In the genomic region with DNA sequence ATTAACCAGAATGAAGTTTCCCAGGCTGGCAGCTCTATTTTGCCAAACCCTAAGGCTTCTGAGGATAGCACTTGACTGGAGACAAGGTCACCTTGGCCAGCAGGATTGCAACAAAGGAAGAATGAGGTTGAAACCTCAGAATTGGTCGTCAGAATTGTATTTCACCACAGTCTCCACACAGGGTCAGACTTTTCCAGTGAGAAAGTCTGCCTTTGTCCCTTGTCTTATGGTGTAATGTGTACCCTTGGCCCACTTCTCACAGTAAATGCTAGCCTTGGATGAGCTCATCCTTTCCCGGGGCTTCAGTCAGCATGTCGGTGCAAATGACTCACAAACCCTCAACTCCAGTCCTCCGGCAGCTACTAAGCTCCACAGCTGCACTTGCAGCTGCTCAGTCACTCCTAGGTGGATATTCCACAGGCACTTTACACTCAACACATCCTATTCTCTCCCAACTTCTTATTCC, we compare ENCODE assay signal across 1 cellular context.
TF ChIP-seq lines count a peak whose summit lies in the region.

No MANE protein-coding gene starts in this region.

TF ChIP-seq in HepG2, 621 proteins besides CTCF, POLR2A, EP300 and RAD21 (continued from another document):
- TF ChIP-seq, protein P1, sequence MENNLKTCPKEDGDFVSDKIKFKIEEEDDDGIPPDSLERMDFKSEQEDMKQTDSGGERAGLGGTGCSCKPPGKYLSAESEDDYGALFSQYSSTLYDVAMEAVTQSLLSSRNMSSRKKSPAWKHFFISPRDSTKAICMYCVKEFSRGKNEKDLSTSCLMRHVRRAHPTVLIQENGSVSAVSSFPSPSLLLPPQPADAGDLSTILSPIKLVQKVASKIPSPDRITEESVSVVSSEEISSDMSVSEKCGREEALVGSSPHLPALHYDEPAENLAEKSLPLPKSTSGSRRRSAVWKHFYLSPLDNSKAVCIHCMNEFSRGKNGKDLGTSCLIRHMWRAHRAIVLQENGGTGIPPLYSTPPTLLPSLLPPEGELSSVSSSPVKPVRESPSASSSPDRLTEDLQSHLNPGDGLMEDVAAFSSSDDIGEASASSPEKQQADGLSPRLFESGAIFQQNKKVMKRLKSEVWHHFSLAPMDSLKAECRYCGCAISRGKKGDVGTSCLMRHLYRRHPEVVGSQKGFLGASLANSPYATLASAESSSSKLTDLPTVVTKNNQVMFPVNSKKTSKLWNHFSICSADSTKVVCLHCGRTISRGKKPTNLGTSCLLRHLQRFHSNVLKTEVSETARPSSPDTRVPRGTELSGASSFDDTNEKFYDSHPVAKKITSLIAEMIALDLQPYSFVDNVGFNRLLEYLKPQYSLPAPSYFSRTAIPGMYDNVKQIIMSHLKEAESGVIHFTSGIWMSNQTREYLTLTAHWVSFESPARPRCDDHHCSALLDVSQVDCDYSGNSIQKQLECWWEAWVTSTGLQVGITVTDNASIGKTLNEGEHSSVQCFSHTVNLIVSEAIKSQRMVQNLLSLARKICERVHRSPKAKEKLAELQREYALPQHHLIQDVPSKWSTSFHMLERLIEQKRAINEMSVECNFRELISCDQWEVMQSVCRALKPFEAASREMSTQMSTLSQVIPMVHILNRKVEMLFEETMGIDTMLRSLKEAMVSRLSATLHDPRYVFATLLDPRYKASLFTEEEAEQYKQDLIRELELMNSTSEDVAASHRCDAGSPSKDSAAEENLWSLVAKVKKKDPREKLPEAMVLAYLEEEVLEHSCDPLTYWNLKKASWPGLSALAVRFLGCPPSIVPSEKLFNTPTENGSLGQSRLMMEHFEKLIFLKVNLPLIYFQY (CRISPR knock-in tag; IDR thresholded peaks at IDR 0.05; ENCODE audit: borderline replicate concordance): no peak
- TF ChIP-seq ZSCAN20 (CRISPR knock-in tag; IDR thresholded peaks at IDR 0.05; ENCODE audit: borderline replicate concordance) (no peak), STAG1 (CRISPR knock-in tag; IDR thresholded peaks at IDR 0.05) (peak; percentile 57), RBAK (CRISPR knock-in tag; IDR thresholded peaks at IDR 0.05) (no peak), GATAD1 (CRISPR knock-in tag; IDR thresholded peaks at IDR 0.05) (no peak), MEF2D (CRISPR knock-in tag; IDR thresholded peaks at IDR 0.05) (no peak), MBD4 (IDR thresholded peaks at IDR 0.05; ENCODE audit: borderline replicate concordance, low read length) (peak; percentile 36; the same call in 1 of the 2 replicates), KAT7 (CRISPR knock-in tag; IDR thresholded peaks at IDR 0.05; ENCODE audit: borderline replicate concordance) (0 out of 2 replicates have a peak, but pooled peaks have one; percentile 38), ZNF224 (CRISPR knock-in tag; IDR thresholded peaks at IDR 0.05) (no peak), MED1 (CRISPR knock-in tag; IDR thresholded peaks at IDR 0.05) (peak; percentile 70), TBX3 (IDR thresholded peaks at IDR 0.05; ENCODE audit: borderline replicate concordance) (no peak), NKX3-1 (CRISPR knock-in tag; IDR thresholded peaks at IDR 0.05) (0 out of 2 replicates have a peak, but pooled peaks have one; percentile 25), POGZ (CRISPR knock-in tag; IDR thresholded peaks at IDR 0.05) (peak; percentile 77), SIN3A (IDR thresholded peaks at IDR 0.05; ENCODE audit: borderline replicate concordance, low read depth, low read length) (no peak), CBX2 (IDR thresholded peaks at IDR 0.05; ENCODE audit: low read depth, low read length) (no peak), CBX2 (CRISPR knock-in tag; IDR thresholded peaks at IDR 0.05; ENCODE audit: low read depth) (no peak), ZIK1 (CRISPR knock-in tag; IDR thresholded peaks at IDR 0.05; ENCODE audit: borderline replicate concordance, low read depth) (no peak), ZNF335 (CRISPR knock-in tag; IDR thresholded peaks at IDR 0.05) (0 out of 2 replicates have a peak, but pooled peaks have one; percentile 58), ZNF121 (CRISPR knock-in tag; IDR thresholded peaks at IDR 0.05) (no peak), PHF8 (CRISPR knock-in tag; IDR thresholded peaks at IDR 0.05) (no peak), U2AF2 (IDR thresholded peaks at IDR 0.05; ENCODE audit: low read depth, low read length) (no peak), SMARCC2 (IDR thresholded peaks at IDR 0.05) (no peak), ZNF343 (CRISPR knock-in tag; IDR thresholded peaks at IDR 0.05) (no peak), PPARG (CRISPR knock-in tag; conservative IDR thresholded peaks at IDR 0.05) (peak; percentile 99), HNF4G (IDR thresholded peaks at IDR 0.05; ENCODE audit: borderline replicate concordance, low read depth, low read length) (peak; percentile 56; the same call in 1 of the 2 replicates), HNF4G (CRISPR knock-in tag; IDR thresholded peaks at IDR 0.05; ENCODE audit: borderline replicate concordance, low read depth) (no peak), POLR2AphosphoS2 (IDR thresholded peaks at IDR 0.05; ENCODE audit: low read depth, low read length) (no peak)
- TF ChIP-seq, protein P2, sequence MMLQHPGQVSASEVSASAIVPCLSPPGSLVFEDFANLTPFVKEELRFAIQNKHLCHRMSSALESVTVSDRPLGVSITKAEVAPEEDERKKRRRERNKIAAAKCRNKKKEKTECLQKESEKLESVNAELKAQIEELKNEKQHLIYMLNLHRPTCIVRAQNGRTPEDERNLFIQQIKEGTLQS (CRISPR knock-in tag; IDR thresholded peaks at IDR 0.05): peak; percentile 90
- TF ChIP-seq, protein P3, sequence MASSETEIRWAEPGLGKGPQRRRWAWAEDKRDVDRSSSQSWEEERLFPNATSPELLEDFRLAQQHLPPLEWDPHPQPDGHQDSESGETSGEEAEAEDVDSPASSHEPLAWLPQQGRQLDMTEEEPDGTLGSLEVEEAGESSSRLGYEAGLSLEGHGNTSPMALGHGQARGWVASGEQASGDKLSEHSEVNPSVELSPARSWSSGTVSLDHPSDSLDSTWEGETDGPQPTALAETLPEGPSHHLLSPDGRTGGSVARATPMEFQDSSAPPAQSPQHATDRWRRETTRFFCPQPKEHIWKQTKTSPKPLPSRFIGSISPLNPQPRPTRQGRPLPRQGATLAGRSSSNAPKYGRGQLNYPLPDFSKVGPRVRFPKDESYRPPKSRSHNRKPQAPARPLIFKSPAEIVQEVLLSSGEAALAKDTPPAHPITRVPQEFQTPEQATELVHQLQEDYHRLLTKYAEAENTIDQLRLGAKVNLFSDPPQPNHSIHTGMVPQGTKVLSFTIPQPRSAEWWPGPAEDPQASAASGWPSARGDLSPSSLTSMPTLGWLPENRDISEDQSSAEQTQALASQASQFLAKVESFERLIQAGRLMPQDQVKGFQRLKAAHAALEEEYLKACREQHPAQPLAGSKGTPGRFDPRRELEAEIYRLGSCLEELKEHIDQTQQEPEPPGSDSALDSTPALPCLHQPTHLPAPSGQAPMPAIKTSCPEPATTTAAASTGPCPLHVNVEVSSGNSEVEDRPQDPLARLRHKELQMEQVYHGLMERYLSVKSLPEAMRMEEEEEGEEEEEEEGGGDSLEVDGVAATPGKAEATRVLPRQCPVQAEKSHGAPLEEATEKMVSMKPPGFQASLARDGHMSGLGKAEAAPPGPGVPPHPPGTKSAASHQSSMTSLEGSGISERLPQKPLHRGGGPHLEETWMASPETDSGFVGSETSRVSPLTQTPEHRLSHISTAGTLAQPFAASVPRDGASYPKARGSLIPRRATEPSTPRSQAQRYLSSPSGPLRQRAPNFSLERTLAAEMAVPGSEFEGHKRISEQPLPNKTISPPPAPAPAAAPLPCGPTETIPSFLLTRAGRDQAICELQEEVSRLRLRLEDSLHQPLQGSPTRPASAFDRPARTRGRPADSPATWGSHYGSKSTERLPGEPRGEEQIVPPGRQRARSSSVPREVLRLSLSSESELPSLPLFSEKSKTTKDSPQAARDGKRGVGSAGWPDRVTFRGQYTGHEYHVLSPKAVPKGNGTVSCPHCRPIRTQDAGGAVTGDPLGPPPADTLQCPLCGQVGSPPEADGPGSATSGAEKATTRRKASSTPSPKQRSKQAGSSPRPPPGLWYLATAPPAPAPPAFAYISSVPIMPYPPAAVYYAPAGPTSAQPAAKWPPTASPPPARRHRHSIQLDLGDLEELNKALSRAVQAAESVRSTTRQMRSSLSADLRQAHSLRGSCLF (CRISPR knock-in tag; IDR thresholded peaks at IDR 0.05; ENCODE audit: borderline replicate concordance): no peak
- TF ChIP-seq, protein P4, sequence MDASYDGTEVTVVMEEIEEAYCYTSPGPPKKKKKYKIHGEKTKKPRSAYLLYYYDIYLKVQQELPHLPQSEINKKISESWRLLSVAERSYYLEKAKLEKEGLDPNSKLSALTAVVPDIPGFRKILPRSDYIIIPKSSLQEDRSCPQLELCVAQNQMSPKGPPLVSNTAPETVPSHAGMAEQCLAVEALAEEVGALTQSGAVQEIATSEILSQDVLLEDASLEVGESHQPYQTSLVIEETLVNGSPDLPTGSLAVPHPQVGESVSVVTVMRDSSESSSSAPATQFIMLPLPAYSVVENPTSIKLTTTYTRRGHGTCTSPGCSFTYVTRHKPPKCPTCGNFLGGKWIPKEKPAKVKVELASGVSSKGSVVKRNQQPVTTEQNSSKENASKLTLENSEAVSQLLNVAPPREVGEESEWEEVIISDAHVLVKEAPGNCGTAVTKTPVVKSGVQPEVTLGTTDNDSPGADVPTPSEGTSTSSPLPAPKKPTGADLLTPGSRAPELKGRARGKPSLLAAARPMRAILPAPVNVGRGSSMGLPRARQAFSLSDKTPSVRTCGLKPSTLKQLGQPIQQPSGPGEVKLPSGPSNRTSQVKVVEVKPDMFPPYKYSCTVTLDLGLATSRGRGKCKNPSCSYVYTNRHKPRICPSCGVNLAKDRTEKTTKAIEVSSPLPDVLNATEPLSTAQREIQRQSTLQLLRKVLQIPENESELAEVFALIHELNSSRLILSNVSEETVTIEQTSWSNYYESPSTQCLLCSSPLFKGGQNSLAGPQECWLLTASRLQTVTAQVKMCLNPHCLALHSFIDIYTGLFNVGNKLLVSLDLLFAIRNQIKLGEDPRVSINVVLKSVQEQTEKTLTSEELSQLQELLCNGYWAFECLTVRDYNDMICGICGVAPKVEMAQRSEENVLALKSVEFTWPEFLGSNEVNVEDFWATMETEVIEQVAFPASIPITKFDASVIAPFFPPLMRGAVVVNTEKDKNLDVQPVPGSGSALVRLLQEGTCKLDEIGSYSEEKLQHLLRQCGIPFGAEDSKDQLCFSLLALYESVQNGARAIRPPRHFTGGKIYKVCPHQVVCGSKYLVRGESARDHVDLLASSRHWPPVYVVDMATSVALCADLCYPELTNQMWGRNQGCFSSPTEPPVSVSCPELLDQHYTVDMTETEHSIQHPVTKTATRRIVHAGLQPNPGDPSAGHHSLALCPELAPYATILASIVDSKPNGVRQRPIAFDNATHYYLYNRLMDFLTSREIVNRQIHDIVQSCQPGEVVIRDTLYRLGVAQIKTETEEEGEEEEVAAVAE (CRISPR knock-in tag; IDR thresholded peaks at IDR 0.05; ENCODE audit: borderline replicate concordance): no peak
- TF ChIP-seq, protein P5, sequence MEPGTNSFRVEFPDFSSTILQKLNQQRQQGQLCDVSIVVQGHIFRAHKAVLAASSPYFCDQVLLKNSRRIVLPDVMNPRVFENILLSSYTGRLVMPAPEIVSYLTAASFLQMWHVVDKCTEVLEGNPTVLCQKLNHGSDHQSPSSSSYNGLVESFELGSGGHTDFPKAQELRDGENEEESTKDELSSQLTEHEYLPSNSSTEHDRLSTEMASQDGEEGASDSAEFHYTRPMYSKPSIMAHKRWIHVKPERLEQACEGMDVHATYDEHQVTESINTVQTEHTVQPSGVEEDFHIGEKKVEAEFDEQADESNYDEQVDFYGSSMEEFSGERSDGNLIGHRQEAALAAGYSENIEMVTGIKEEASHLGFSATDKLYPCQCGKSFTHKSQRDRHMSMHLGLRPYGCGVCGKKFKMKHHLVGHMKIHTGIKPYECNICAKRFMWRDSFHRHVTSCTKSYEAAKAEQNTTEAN (CRISPR knock-in tag; conservative IDR thresholded peaks at IDR 0.05): 0 out of 2 replicates have a peak, but pooled peaks have one; percentile 41
- TF ChIP-seq, protein P6, sequence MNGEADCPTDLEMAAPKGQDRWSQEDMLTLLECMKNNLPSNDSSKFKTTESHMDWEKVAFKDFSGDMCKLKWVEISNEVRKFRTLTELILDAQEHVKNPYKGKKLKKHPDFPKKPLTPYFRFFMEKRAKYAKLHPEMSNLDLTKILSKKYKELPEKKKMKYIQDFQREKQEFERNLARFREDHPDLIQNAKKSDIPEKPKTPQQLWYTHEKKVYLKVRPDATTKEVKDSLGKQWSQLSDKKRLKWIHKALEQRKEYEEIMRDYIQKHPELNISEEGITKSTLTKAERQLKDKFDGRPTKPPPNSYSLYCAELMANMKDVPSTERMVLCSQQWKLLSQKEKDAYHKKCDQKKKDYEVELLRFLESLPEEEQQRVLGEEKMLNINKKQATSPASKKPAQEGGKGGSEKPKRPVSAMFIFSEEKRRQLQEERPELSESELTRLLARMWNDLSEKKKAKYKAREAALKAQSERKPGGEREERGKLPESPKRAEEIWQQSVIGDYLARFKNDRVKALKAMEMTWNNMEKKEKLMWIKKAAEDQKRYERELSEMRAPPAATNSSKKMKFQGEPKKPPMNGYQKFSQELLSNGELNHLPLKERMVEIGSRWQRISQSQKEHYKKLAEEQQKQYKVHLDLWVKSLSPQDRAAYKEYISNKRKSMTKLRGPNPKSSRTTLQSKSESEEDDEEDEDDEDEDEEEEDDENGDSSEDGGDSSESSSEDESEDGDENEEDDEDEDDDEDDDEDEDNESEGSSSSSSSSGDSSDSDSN (CRISPR knock-in tag; IDR thresholded peaks at IDR 0.05): peak; percentile 55
- TF ChIP-seq, protein P7, sequence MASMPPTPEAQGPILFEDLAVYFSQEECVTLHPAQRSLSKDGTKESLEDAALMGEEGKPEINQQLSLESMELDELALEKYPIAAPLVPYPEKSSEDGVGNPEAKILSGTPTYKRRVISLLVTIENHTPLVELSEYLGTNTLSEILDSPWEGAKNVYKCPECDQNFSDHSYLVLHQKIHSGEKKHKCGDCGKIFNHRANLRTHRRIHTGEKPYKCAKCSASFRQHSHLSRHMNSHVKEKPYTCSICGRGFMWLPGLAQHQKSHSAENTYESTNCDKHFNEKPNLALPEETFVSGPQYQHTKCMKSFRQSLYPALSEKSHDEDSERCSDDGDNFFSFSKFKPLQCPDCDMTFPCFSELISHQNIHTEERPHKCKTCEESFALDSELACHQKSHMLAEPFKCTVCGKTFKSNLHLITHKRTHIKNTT (CRISPR knock-in tag; IDR thresholded peaks at IDR 0.05): no peak
- TF ChIP-seq, protein P8, sequence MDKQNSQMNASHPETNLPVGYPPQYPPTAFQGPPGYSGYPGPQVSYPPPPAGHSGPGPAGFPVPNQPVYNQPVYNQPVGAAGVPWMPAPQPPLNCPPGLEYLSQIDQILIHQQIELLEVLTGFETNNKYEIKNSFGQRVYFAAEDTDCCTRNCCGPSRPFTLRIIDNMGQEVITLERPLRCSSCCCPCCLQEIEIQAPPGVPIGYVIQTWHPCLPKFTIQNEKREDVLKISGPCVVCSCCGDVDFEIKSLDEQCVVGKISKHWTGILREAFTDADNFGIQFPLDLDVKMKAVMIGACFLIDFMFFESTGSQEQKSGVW (CRISPR knock-in tag; IDR thresholded peaks at IDR 0.05; ENCODE audit: borderline replicate concordance): no peak
